20 cellular contexts compared by ENCODE assay signal in genomic region chr2:233013027-233013461, GRCh38. TPM values are rescaled to one million over a fixed set of nuclear protein-coding genes. Genes with fewer than 3 reads are reported as not detected.
DNase-seq lines count a peak whose midpoint lies in the region; TF ChIP-seq lines count a peak whose summit lies in the region.
"Had no signal": no experiment of that assay in that cellular context is flagged by ENCODE, and none has a peak within 500 bp of the region (broad histone marks: within the 10 kb centered on the region; RNA-seq: fewer than 3 reads in every experiment).

Gene NGEF, minus strand, starts transcription at chr2:233013256. Its CDS starts 38,366 bp downstream, at chr2:232974890.

- H3K4me3 Mint-ChIP-seq in endodermal cell (no peak within 1 kb of the TSS), nephron progenitor cell (no peak within 1 kb of the TSS)
- H3K4me3 Mint-ChIP-seq: activated CD8-positive, alpha-beta T cell treated with anti-CD3 and anti-CD28 coated beads for 36 hours; activated T-helper 17 cell treated with anti-CD3 and anti-CD28 coated beads, Interleukin-2, amount 50 U/mL, for 72 hours; CD4-positive, alpha-beta T cell had no signal

- no peak within 1 kb of the TSS for H3K27ac ChIP-seq in endodermal cell (ENCODE audit: low read depth, low read length)
- H3K27ac ChIP-seq: right atrium auricular region, thoracic aorta had no signal

- DNase-seq in activated effector memory CD4-positive, alpha-beta T cell treated with anti-CD3 and anti-CD28 coated beads, Interleukin-2, amount 50 U/mL, for 16 hours: peak; percentile 49
- DNase-seq in activated effector memory CD4-positive, alpha-beta T cell treated with Interleukin-2 at 50 U/mL for 16 hours: no peak
- DNase-seq in endodermal cell (peak; percentile 34), nephron progenitor cell (no peak), ureter (ENCODE audit: low spot score) (peak; percentile 37), C1 segment of cervical spinal cord (lab: John Stamatoyannopoulos, UW) (no peak), NCI-H2227 treated with DMSO at 0.1 percent for 48 hours (lab: John Stamatoyannopoulos, UW) (no peak)
- no peak for DNase-seq in activated naive CD4-positive, alpha-beta T cell treated with anti-CD3 and anti-CD28 coated beads, Interleukin-2, amount 50 U/mL, for 16 hours
- DNase-seq: 8988T; activated CD8-positive, alpha-beta T cell treated with anti-CD3 and anti-CD28 coated beads for 36 hours; CD4-positive, alpha-beta T cell; EL; MM.1S; naive thymus-derived CD8-positive, alpha-beta T cell; NCI-H187 treated with DMSO at 0.1 percent for 48 hours; stimulated activated CD4-positive, alpha-beta T cell treated with anti-CD3 and anti-CD28 coated beads, Interleukin-2, amount 100 ng/mL, for 24 hours; SW 1271 had no signal

- no peaks in the 10 kb centered on the region for H3K36me3 Mint-ChIP-seq in endodermal cell (ENCODE audit: low read depth)
- no peaks in the 10 kb centered on the region for H3K36me3 Mint-ChIP-seq in nephron progenitor cell (ENCODE audit: low read depth)

- no peak for TF ChIP-seq CTCF in endodermal cell (conservative IDR thresholded peaks at IDR 0.05)
- TF ChIP-seq CTCF in nephron progenitor cell (IDR thresholded peaks at IDR 0.05): no peak

- no peak within 1 kb of the TSS for H3K27ac Mint-ChIP-seq in endodermal cell
- H3K27ac Mint-ChIP-seq in nephron progenitor cell: peak within 1 kb of the TSS; percentile 48
- H3K27ac Mint-ChIP-seq: activated CD8-positive, alpha-beta T cell treated with anti-CD3 and anti-CD28 coated beads for 36 hours; activated T-helper 17 cell treated with anti-CD3 and anti-CD28 coated beads, Interleukin-2, amount 50 U/mL, for 72 hours; CD4-positive, alpha-beta T cell had no signal

- no peaks in the 10 kb centered on the region for H3K36me3 ChIP-seq in endodermal cell (ENCODE audit: control insufficient read depth, insufficient read depth, low read length)
- H3K36me3 ChIP-seq: right atrium auricular region, thoracic aorta had no signal

- H3K9me3 Mint-ChIP-seq in endodermal cell (no peaks in the 10 kb centered on the region), nephron progenitor cell (no peaks in the 10 kb centered on the region)
- H3K9me3 Mint-ChIP-seq: activated CD8-positive, alpha-beta T cell treated with anti-CD3 and anti-CD28 coated beads for 36 hours; activated T-helper 17 cell treated with anti-CD3 and anti-CD28 coated beads, Interleukin-2, amount 50 U/mL, for 72 hours; CD4-positive, alpha-beta T cell had no signal

- H3K4me1 ChIP-seq in endodermal cell (ENCODE audit: control insufficient read depth, insufficient read depth, low read length): no peaks in the 10 kb centered on the region
- H3K4me1 ChIP-seq: right atrium auricular region had no signal

- no peaks in the 10 kb centered on the region for H3K27me3 ChIP-seq in endodermal cell (ENCODE audit: control insufficient read depth, insufficient read depth, low read length, poor library complexity, severe bottlenecking)
- H3K27me3 ChIP-seq: right atrium auricular region had no signal

- H3K4me3 ChIP-seq in endodermal cell (ENCODE audit: low read length): no peak within 1 kb of the TSS
- H3K4me3 ChIP-seq: right atrium auricular region, thoracic aorta had no signal

- no peak within 1 kb of the TSS for H3K9ac ChIP-seq in endodermal cell (ENCODE audit: extremely low read depth, low read length, poor library complexity, severe bottlenecking)

- H3K27me3 Mint-ChIP-seq in endodermal cell (ENCODE audit: insufficient read depth) (peaks cover 20% of the 10 kb centered on the region), nephron progenitor cell (ENCODE audit: low read depth, poor library complexity) (peaks cover 12% of the 10 kb centered on the region)
- H3K27me3 Mint-ChIP-seq: activated CD8-positive, alpha-beta T cell treated with anti-CD3 and anti-CD28 coated beads for 36 hours; activated T-helper 17 cell treated with anti-CD3 and anti-CD28 coated beads, Interleukin-2, amount 50 U/mL, for 72 hours; CD4-positive, alpha-beta T cell; naive thymus-derived CD8-positive, alpha-beta T cell had no signal

- 92% methylated on average over 8 to 12 of the region's 12 CpGs for WGBS in endodermal cell (ENCODE audit: insufficient coverage in 1 of 2, insufficient read length in 1 of 2), 2 experiments

- H3K4me1 Mint-ChIP-seq in endodermal cell (no peaks in the 10 kb centered on the region), nephron progenitor cell (peaks cover 22% of the 10 kb centered on the region)
- H3K4me1 Mint-ChIP-seq: activated T-helper 17 cell treated with anti-CD3 and anti-CD28 coated beads, Interleukin-2, amount 50 U/mL, for 72 hours had no signal

- no peaks in the 10 kb centered on the region for H3K9me3 ChIP-seq in endodermal cell (ENCODE audit: control insufficient read depth, low read length)
- H3K9me3 ChIP-seq: thoracic aorta had no signal

RNA-seq across cellular contexts. Expression of gene NGEF, which starts in this region (rescaled TPM):
- total RNA-seq in endodermal cell (1 to 10 TPM; 1.8 to 2.9 TPM), ureter (8.1 TPM)
- 2.1 TPM for polyA plus RNA-seq in endodermal cell (2013, experiment 1 of 2)
- polyA plus RNA-seq in endodermal cell (2013, experiment 2 of 2): 3.7 TPM
- total RNA-seq: CD4-positive, alpha-beta T cell; naive thymus-derived CD8-positive, alpha-beta T cell had no signal
- polyA plus RNA-seq: naive thymus-derived CD8-positive, alpha-beta T cell had no signal

Comparison
In these comparisons a context has a peak if more than half of its experiments do, and no peak if none do; other contexts are left out.
1. DNase-seq: peak in activated effector memory CD4-positive, alpha-beta T cell treated with anti-CD3 and anti-CD28 coated beads, Interleukin-2, amount 50 U/mL, for 16 hours (single experiment), endodermal cell (single experiment) and ureter (single experiment); none in activated effector memory CD4-positive, alpha-beta T cell treated with Interleukin-2 at 50 U/mL for 16 hours (single experiment), nephron progenitor cell (single experiment), C1 segment of cervical spinal cord (0 of 14), NCI-H2227 treated with DMSO at 0.1 percent for 48 hours (single experiment) and activated naive CD4-positive, alpha-beta T cell treated with anti-CD3 and anti-CD28 coated beads, Interleukin-2, amount 50 U/mL, for 16 hours (single experiment).